22 cellular contexts compared by ENCODE assay signal in the genomic region with DNA sequence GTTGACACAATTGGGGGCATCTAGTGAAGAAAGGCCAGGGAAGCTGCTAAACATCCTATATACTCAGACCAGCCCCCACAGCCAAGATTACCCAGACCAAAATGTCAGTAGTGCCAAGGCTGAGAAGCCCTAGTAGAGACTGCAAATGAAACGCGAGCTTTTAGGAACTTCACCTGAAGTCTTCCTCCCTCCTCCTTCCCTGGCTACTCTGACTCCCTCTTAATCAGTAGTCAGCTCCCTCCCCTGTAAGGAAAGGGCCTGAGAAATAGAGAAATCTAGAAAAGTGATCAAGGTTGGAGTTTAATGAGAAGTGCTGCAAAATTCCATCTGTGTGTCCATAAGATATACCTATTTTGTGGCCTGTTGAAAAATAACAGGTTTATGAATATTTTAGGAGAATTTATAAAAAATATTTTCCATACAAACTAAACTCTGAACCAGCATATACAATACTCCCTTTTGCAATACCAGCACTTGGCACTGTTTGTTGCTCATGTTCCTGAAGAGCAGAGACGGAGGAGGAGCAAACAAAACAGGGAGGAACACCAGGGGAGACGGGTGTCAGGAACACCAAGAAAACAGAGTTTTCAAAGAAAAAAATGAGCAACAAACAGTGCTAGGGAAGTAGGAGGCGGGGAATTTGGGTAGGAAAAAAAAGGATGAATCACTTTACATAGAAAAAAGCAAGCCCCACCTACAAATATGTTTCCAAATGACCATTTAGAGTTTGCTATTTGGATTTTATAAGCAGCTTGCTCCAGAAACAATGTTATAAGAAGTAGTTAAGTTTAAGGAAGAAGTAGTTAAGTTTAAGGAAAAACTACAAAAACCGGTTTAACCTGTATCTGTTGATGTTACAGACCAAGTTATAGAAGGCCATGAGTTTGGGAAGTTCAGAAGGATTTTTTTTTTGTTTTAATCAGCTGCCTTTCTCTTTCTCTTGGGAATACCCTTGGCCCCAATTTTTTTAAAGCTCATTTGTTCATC.
A peak's percentile ranks its signal among the peaks of the same experiment; 100 is the strongest.
DNase-seq lines count a peak whose midpoint lies in the region; ATAC-seq and TF ChIP-seq lines count a peak whose summit lies in the region.
"Had no signal": no experiment of that assay in that cellular context is flagged by ENCODE, and none has a peak within 500 bp of the region (broad histone marks: within the 10 kb centered on the region; RNA-seq: fewer than 3 reads in every experiment).

No MANE protein-coding gene starts in this region.

- H3K9ac ChIP-seq in PC-3 (ENCODE audit: low read length) = no peak overlapping the region
- no peak overlapping the region for H3K9ac ChIP-seq in mesendoderm (ENCODE audit: low read length)

- no TSS peak for BruUV-seq in PC-3 (replicated peaks; lab: Mats Ljungman, UMichigan)

- peak overlapping the region; percentile 33; the same call in 1 of the 2 replicates for H3K27ac ChIP-seq in PC-3 (ENCODE audit: low read length)
- no peak overlapping the region for H3K27ac ChIP-seq in mesendoderm (ENCODE audit: low read depth, low read length)
- H3K27ac ChIP-seq: ascending aorta, C4-2B, upper lobe of left lung had no signal

- peak overlapping the region; percentile 46; the same call in 1 of the 2 replicates for H2AFZ ChIP-seq in PC-3 (ENCODE audit: low read length)

- H4K8ac ChIP-seq in mesendoderm (ENCODE audit: low read depth, low read length) = no peak overlapping the region

- peak overlapping the region; percentile 62 for H3K4me2 ChIP-seq in PC-3 (ENCODE audit: low read length)
- H3K4me2 ChIP-seq in mesendoderm (ENCODE audit: low read length) = no peak overlapping the region

- H3K36me3 Mint-ChIP-seq in osteocyte (ENCODE audit: unreplicated experiment) = no peaks in the 10 kb centered on the region

- no peak overlapping the region for H2BK15ac ChIP-seq in mesendoderm (replicated peaks; ENCODE audit: low read depth)

- no peaks in the 10 kb centered on the region for H3K9me3 Mint-ChIP-seq in osteocyte (ENCODE audit: unreplicated experiment)
- H3K9me3 Mint-ChIP-seq: stimulated activated naive CD8-positive, alpha-beta T cell treated with anti-CD3 and anti-CD28 coated beads, Interleukin-15, Interleukin-2, amounts not matched to agents 100 ng/mL and 50 ng/mL, for 24 hours had no signal

- H4K20me1 ChIP-seq in PC-3 (ENCODE audit: low read length) = no peaks in the 10 kb centered on the region

- H3K4ac ChIP-seq in mesendoderm (ENCODE audit: low read depth, low read length) = no peak overlapping the region

- H3K18ac ChIP-seq in mesendoderm (ENCODE audit: low read length) = no peak overlapping the region

- no peaks in the 10 kb centered on the region for H3K79me1 ChIP-seq in mesendoderm (ENCODE audit: low read length)

- peak; percentile 42 for ATAC-seq in PC-3
- ATAC-seq in HG02798 (IDR thresholded peaks at IDR 0.05; ENCODE audit: poor library complexity, unreplicated experiment) = no peak
- ATAC-seq: Panc1, sciatic nerve had no signal

- no peak overlapping the region for H4K5ac ChIP-seq in mesendoderm (ENCODE audit: low read length)

- no peak overlapping the region for H3K4me3 Mint-ChIP-seq in osteocyte (ENCODE audit: unreplicated experiment)
- H3K4me3 Mint-ChIP-seq: activated CD4-positive, alpha-beta T cell treated with anti-CD3 and anti-CD28 coated beads, Interleukin-2, amount 10 ng/mL, durations not matched to agents 7 days and 5 days; stimulated activated naive CD8-positive, alpha-beta T cell treated with anti-CD3 and anti-CD28 coated beads, Interleukin-15, Interleukin-2, amounts not matched to agents 100 ng/mL and 50 ng/mL, for 24 hours had no signal

- peaks cover 38% of the 10 kb centered on the region for H3K4me1 ChIP-seq in PC-3 (ENCODE audit: insufficient read depth, low read length)
- peaks cover 8% of the 10 kb centered on the region for H3K4me1 ChIP-seq in mesendoderm (ENCODE audit: control insufficient read depth, low read depth, low read length)
- H3K4me1 ChIP-seq: ascending aorta, upper lobe of left lung had no signal

- H3K27me3 Mint-ChIP-seq in osteocyte (ENCODE audit: unreplicated experiment) = no peaks in the 10 kb centered on the region
- H3K27me3 Mint-ChIP-seq: stimulated activated naive CD8-positive, alpha-beta T cell treated with anti-CD3 and anti-CD28 coated beads, Interleukin-15, Interleukin-2, amounts not matched to agents 100 ng/mL and 50 ng/mL, for 24 hours had no signal

- peaks cover 8% of the 10 kb centered on the region for H3K4me1 Mint-ChIP-seq in osteocyte (ENCODE audit: unreplicated experiment)

- WGBS in mesendoderm (ENCODE audit: extremely low coverage, insufficient coverage, low lambda C conversion rate) = no CpG with 5 or more reads among the region's 6 CpGs

- H3K4me3 ChIP-seq in PC-3 (ENCODE audit: low read length) (peak overlapping the region; percentile 11; the same call in 1 of the 2 replicates), choroid plexus epithelial cell (ENCODE audit: low read depth, low read length) (no peak overlapping the region), mesendoderm (ENCODE audit: low read length) (no peak overlapping the region)
- H3K4me3 ChIP-seq: ascending aorta, upper lobe of left lung had no signal

- no peaks in the 10 kb centered on the region for H3K27me3 ChIP-seq in PC-3 (ENCODE audit: low read length)
- H3K27me3 ChIP-seq in mesendoderm (ENCODE audit: insufficient read depth, low read length, poor library complexity) = no peaks in the 10 kb centered on the region
- H3K27me3 ChIP-seq: ascending aorta, upper lobe of left lung had no signal

- no peaks in the 10 kb centered on the region for H3K79me2 ChIP-seq in PC-3 (ENCODE audit: low read length)
- no peaks in the 10 kb centered on the region for H3K79me2 ChIP-seq in mesendoderm (ENCODE audit: control insufficient read depth, insufficient read depth, low read length)

- no peak overlapping the region for H3K23ac ChIP-seq in mesendoderm (ENCODE audit: low read length)

- H2AK5ac ChIP-seq in mesendoderm (ENCODE audit: low read length) = no peak overlapping the region

- no peak overlapping the region for H2BK120ac ChIP-seq in mesendoderm (ENCODE audit: low read depth, low read length)

- H3K36me3 ChIP-seq in PC-3 (ENCODE audit: low read depth, low read length) (no peaks in the 10 kb centered on the region), mesendoderm (ENCODE audit: control insufficient read depth, insufficient read depth, low read length) (no peaks in the 10 kb centered on the region)
- H3K36me3 ChIP-seq: ascending aorta, upper lobe of left lung had no signal

- POLR2A ChIA-PET in PC-3 (lab: Charles Lee; ENCODE audit: unreplicated experiment) = no interaction called here

- CTCF ChIA-PET in PC-3 (lab: Charles Lee) = no interaction called here

- H3K9me2 ChIP-seq in PC-3 (replicated peaks; ENCODE audit: low read length) = no peaks in the 10 kb centered on the region

- H3K27ac Mint-ChIP-seq in osteocyte (ENCODE audit: unreplicated experiment) = no peak overlapping the region
- H3K27ac Mint-ChIP-seq: activated CD4-positive, alpha-beta T cell treated with anti-CD3 and anti-CD28 coated beads, Interleukin-2, amount 10 ng/mL, durations not matched to agents 7 days and 5 days; stimulated activated naive CD8-positive, alpha-beta T cell treated with anti-CD3 and anti-CD28 coated beads, Interleukin-15, Interleukin-2, amounts not matched to agents 100 ng/mL and 50 ng/mL, for 24 hours had no signal

- intact Hi-C loops in PC-3 (cut with micrococcal nuclease) = no loop called here

- no peaks in the 10 kb centered on the region for H3F3A ChIP-seq in PC-3 (ENCODE audit: low read length, unreplicated experiment)

- H2BK5ac ChIP-seq in mesendoderm (ENCODE audit: low read length) = no peak overlapping the region

- TF ChIP-seq CTCF in PC-3 (conservative IDR thresholded peaks at IDR 0.05; ENCODE audit: low read depth, low read length) = no peak
- no peak for TF ChIP-seq CTCF in choroid plexus epithelial cell (conservative IDR thresholded peaks at IDR 0.05; ENCODE audit: low read depth, low read length)
- no peak for TF ChIP-seq CTCF in osteocyte (IDR thresholded peaks at IDR 0.05)

- no peak overlapping the region for H3K56ac ChIP-seq in mesendoderm (ENCODE audit: low read length)

- DNase-seq in COLO829 (ENCODE audit: low spot score) (peak; percentile 6), PC-3 (peak; percentile 84), choroid plexus epithelial cell (ENCODE audit: low read depth) (peak; percentile 11), mesendoderm (peak; percentile 46), osteocyte (ENCODE audit: extremely low spot score, unreplicated experiment) (no peak), NCI-H1930 (lab: John Stamatoyannopoulos, UW) (no peak)
- no peak for DNase-seq in NK-92 treated with Interleukin-12 subunit alpha and Interleukin-12 subunit beta, amount 100 ng/mL, for 24 hours (lab: John Stamatoyannopoulos, UW)
- DNase-seq: activated CD4-positive, alpha-beta T cell treated with anti-CD3 and anti-CD28 coated beads, Interleukin-2, amount 10 ng/mL, durations not matched to agents 7 days and 5 days; activated naive CD4-positive, alpha-beta T cell; GOT3; left cardiac atrium; NCI-H1105 treated with DMSO at 0.1 percent for 48 hours; NCI-H2171; NCI-H82; stimulated activated CD4-positive, alpha-beta T cell treated with anti-CD3 and anti-CD28 coated beads, Interleukin-1b, Interleukin-23, amount 100 ng/mL, for 48 hours; upper lobe of left lung had no signal

- H3K9me3 ChIP-seq in PC-3 (ENCODE audit: low read length) = no peaks in the 10 kb centered on the region
- H3K9me3 ChIP-seq: ascending aorta, upper lobe of left lung had no signal

Comparison
In these comparisons a context has a peak if more than half of its experiments do, and no peak if none do; other contexts are left out.
1. DNase-seq: peak in COLO829 (single experiment), PC-3 (single experiment), choroid plexus epithelial cell (single experiment) and mesendoderm (single experiment); none in NK-92 treated with Interleukin-12 subunit alpha and Interleukin-12 subunit beta, amount 100 ng/mL, for 24 hours (single experiment), osteocyte (single experiment) and NCI-H1930 (0 of 2).